In genomic region chr10:656883-657282, GRCh38 we compare ENCODE assay signal across 30 cellular contexts.
"Had no signal": no experiment of that assay in that cellular context is flagged by ENCODE, and none has a peak within 500 bp of the region (broad histone marks: within the 10 kb centered on the region; RNA-seq: fewer than 3 reads in every experiment).

No MANE protein-coding gene starts in this region.

- H3K27ac Mint-ChIP-seq: activated CD4-positive, alpha-beta memory T cell treated with anti-CD3 and anti-CD28 coated beads, Interleukin-2, amount 10 ng/mL, durations not matched to agents 7 days and 5 days; activated CD4-positive, alpha-beta T cell treated with anti-CD3 and anti-CD28 coated beads, Interleukin-2, amount 10 ng/mL, durations not matched to agents 7 days and 5 days; activated naive CD4-positive, alpha-beta T cell treated with anti-CD3 and anti-CD28 coated beads, Interleukin-2, amount 10 ng/mL, durations not matched to agents 7 days and 5 days; activated naive CD4-positive, alpha-beta T cell treated with anti-CD3 and anti-CD28 coated beads, Interleukin-2, amount 50 U/mL, for 72 hours; activated naive CD8-positive, alpha-beta T cell treated with anti-CD3 and anti-CD28 coated beads, Interleukin-2, amount 10 ng/mL, durations not matched to agents 7 days and 5 days; activated T-cell treated with anti-CD3 and anti-CD28 coated beads, Interleukin-2, amount 50 U/mL, for 24 hours; activated T-cell treated with anti-CD3 and anti-CD28 coated beads, Interleukin-2, amount 50 U/mL, for 72 hours; dendritic cell treated with granulocyte-macrophage colony-stimulating factor and Interleukin-4, amounts not matched to agents 40 ng/mL and 50 ng/mL, for 4 days; WTC11 had no signal

- H3K9me3 Mint-ChIP-seq: activated CD4-positive, alpha-beta memory T cell treated with anti-CD3 and anti-CD28 coated beads, Interleukin-2, amount 10 ng/mL, durations not matched to agents 7 days and 5 days; activated CD4-positive, alpha-beta T cell treated with anti-CD3 and anti-CD28 coated beads, Interleukin-2, amount 10 ng/mL, durations not matched to agents 7 days and 5 days; activated naive CD4-positive, alpha-beta T cell treated with anti-CD3 and anti-CD28 coated beads, Interleukin-2, amount 10 ng/mL, durations not matched to agents 7 days and 5 days; activated naive CD4-positive, alpha-beta T cell treated with anti-CD3 and anti-CD28 coated beads, Interleukin-2, amount 50 U/mL, for 72 hours; activated naive CD8-positive, alpha-beta T cell treated with anti-CD3 and anti-CD28 coated beads, Interleukin-2, amount 10 ng/mL, durations not matched to agents 7 days and 5 days; activated T-cell treated with anti-CD3 and anti-CD28 coated beads, Interleukin-2, amount 50 U/mL, for 24 hours; activated T-cell treated with anti-CD3 and anti-CD28 coated beads, Interleukin-2, amount 50 U/mL, for 72 hours; central memory CD8-positive, alpha-beta T cell; dendritic cell treated with granulocyte-macrophage colony-stimulating factor and Interleukin-4, amounts not matched to agents 40 ng/mL and 50 ng/mL, for 4 days; WTC11 had no signal

- DNase-seq: activated CD4-positive, alpha-beta memory T cell treated with anti-CD3 and anti-CD28 coated beads, Interleukin-2, amount 10 ng/mL, durations not matched to agents 7 days and 5 days; activated CD4-positive, alpha-beta T cell treated with anti-CD3 and anti-CD28 coated beads for 1 hour; activated CD4-positive, alpha-beta T cell treated with anti-CD3 and anti-CD28 coated beads for 4 hours; activated CD4-positive, alpha-beta T cell treated with anti-CD3 and anti-CD28 coated beads, Interleukin-2, amount 10 ng/mL, durations not matched to agents 7 days and 5 days; activated CD4-positive, alpha-beta T cell treated with anti-CD3 and anti-CD28 coated beads, Interleukin-2, amount 50 U/mL, for 4 hours; activated CD8-positive, alpha-beta memory T cell treated with anti-CD3 and anti-CD28 coated beads, Interleukin-2, amount 50 U/mL, for 48 hours; activated gamma-delta T cell; activated naive CD4-positive, alpha-beta T cell; activated naive CD4-positive, alpha-beta T cell treated with anti-CD3 and anti-CD28 coated beads, Interleukin-2, amount 10 ng/mL, durations not matched to agents 7 days and 5 days; activated naive CD8-positive, alpha-beta T cell treated with anti-CD3 and anti-CD28 coated beads, Interleukin-2, amount 10 ng/mL, durations not matched to agents 7 days and 5 days; activated T-cell treated with anti-CD3 and anti-CD28 coated beads for 4 hours; activated T-cell treated with anti-CD3 and anti-CD28 coated beads, Interleukin-2, amount 50 U/mL, for 24 hours; activated T-cell treated with anti-CD3 and anti-CD28 coated beads, Interleukin-2, amount 50 U/mL, for 72 hours; brain microvascular endothelial cell; dorsolateral prefrontal cortex; effector memory CD4-positive, alpha-beta T cell; erythroblast; foreskin keratinocyte; T-helper 2 cell had no signal

- H3K4me3 ChIP-seq: coronary artery, dorsolateral prefrontal cortex, esophagus muscularis mucosa, gastroesophageal sphincter had no signal

- H3K36me3 Mint-ChIP-seq: activated naive CD4-positive, alpha-beta T cell treated with anti-CD3 and anti-CD28 coated beads, Interleukin-2, amount 10 ng/mL, durations not matched to agents 7 days and 5 days; activated naive CD4-positive, alpha-beta T cell treated with anti-CD3 and anti-CD28 coated beads, Interleukin-2, amount 50 U/mL, for 72 hours; activated naive CD8-positive, alpha-beta T cell treated with anti-CD3 and anti-CD28 coated beads, Interleukin-2, amount 10 ng/mL, durations not matched to agents 7 days and 5 days; WTC11 had no signal

- H3K36me3 ChIP-seq: brain microvascular endothelial cell, esophagus muscularis mucosa, gastroesophageal sphincter had no signal

- H3K4me1 Mint-ChIP-seq: activated CD4-positive, alpha-beta memory T cell treated with anti-CD3 and anti-CD28 coated beads, Interleukin-2, amount 10 ng/mL, durations not matched to agents 7 days and 5 days; activated naive CD4-positive, alpha-beta T cell treated with anti-CD3 and anti-CD28 coated beads, Interleukin-2, amount 10 ng/mL, durations not matched to agents 7 days and 5 days; activated naive CD8-positive, alpha-beta T cell treated with anti-CD3 and anti-CD28 coated beads, Interleukin-2, amount 10 ng/mL, durations not matched to agents 7 days and 5 days; central memory CD8-positive, alpha-beta T cell had no signal

- FAIRE-seq: astrocyte, bronchial epithelial cell, TTC549 had no signal

- H3K27me3 ChIP-seq: brain microvascular endothelial cell, dorsolateral prefrontal cortex, esophagus muscularis mucosa, foreskin keratinocyte, gastroesophageal sphincter had no signal

- H3K9me3 ChIP-seq: esophagus muscularis mucosa, gastroesophageal sphincter had no signal

- H3K4me3 Mint-ChIP-seq: activated CD4-positive, alpha-beta memory T cell treated with anti-CD3 and anti-CD28 coated beads, Interleukin-2, amount 10 ng/mL, durations not matched to agents 7 days and 5 days; activated CD4-positive, alpha-beta T cell treated with anti-CD3 and anti-CD28 coated beads, Interleukin-2, amount 10 ng/mL, durations not matched to agents 7 days and 5 days; activated naive CD4-positive, alpha-beta T cell treated with anti-CD3 and anti-CD28 coated beads, Interleukin-2, amount 10 ng/mL, durations not matched to agents 7 days and 5 days; activated naive CD8-positive, alpha-beta T cell treated with anti-CD3 and anti-CD28 coated beads, Interleukin-2, amount 10 ng/mL, durations not matched to agents 7 days and 5 days; activated T-cell treated with anti-CD3 and anti-CD28 coated beads, Interleukin-2, amount 50 U/mL, for 24 hours; activated T-cell treated with anti-CD3 and anti-CD28 coated beads, Interleukin-2, amount 50 U/mL, for 72 hours; central memory CD8-positive, alpha-beta T cell; dendritic cell treated with granulocyte-macrophage colony-stimulating factor and Interleukin-4, amounts not matched to agents 40 ng/mL and 50 ng/mL, for 4 days; WTC11 had no signal

- H3K27me3 Mint-ChIP-seq: activated CD4-positive, alpha-beta memory T cell treated with anti-CD3 and anti-CD28 coated beads, Interleukin-2, amount 10 ng/mL, durations not matched to agents 7 days and 5 days; activated CD4-positive, alpha-beta T cell treated with anti-CD3 and anti-CD28 coated beads, Interleukin-2, amount 10 ng/mL, durations not matched to agents 7 days and 5 days had no signal

- H3K4me1 ChIP-seq: foreskin keratinocyte had no signal

- H3K27ac ChIP-seq: brain microvascular endothelial cell, coronary artery, foreskin keratinocyte, VCaP had no signal
